In genomic region chr14:81450100-81450531, GRCh38 we compare ENCODE assay signal across 9 cellular contexts. TPM values are rescaled to one million over a fixed set of nuclear protein-coding genes. Genes with fewer than 3 reads are reported as not detected.
DNase-seq lines count a peak whose midpoint lies in the region; ATAC-seq and TF ChIP-seq lines count a peak whose summit lies in the region.
"Had no signal": no experiment of that assay in that cellular context is flagged by ENCODE, and none has a peak within 500 bp of the region (broad histone marks: within the 10 kb centered on the region; RNA-seq: fewer than 3 reads in every experiment).

No MANE protein-coding gene starts in this region.

- H3K27ac ChIP-seq in upper lobe of right lung: no peak overlapping the region

- H3K4me1 ChIP-seq in upper lobe of right lung: peaks cover 12% of the 10 kb centered on the region

- no peak for TF ChIP-seq CTCF in upper lobe of right lung (IDR thresholded peaks at IDR 0.05)

- H3K4me3 ChIP-seq in upper lobe of right lung: no peak overlapping the region

- DNase-seq in NCI-H1417 treated with DMSO at 0.1 percent for 48 hours (lab: John Stamatoyannopoulos, UW) (peak; percentile 28), SHP77 treated with DMSO at 0.1 percent for 48 hours (lab: John Stamatoyannopoulos, UW) (peak; percentile 73), iPS-NIHi11 (ENCODE audit: low spot score) (peak; percentile 20), upper lobe of right lung (no peak), cerebellar nuclear complex (lab: John Stamatoyannopoulos, UW) (no peak)
- no peak for DNase-seq in stimulated activated CD4-positive, alpha-beta T cell treated with anti-CD3 and anti-CD28 coated beads, Interleukin-2, amount 100 ng/mL, for 48 hours
- DNase-seq: central memory CD4-positive, alpha-beta T cell; NCI-H748 treated with DMSO at 0.1 percent for 48 hours had no signal

- peak; percentile 53 for ATAC-seq in upper lobe of right lung
- ATAC-seq in HG03108 (IDR thresholded peaks at IDR 0.05; ENCODE audit: unreplicated experiment): no peak

- no peaks in the 10 kb centered on the region for H3K9me3 ChIP-seq in upper lobe of right lung

- no peaks in the 10 kb centered on the region for H3K27me3 ChIP-seq in upper lobe of right lung

- intact Hi-C loops in upper lobe of right lung (cut with DNase I): loop anchor here (10.0 kb wide), 1 partner anchor 175 kb away; no protein-coding TSS in a partner anchor

- no peaks in the 10 kb centered on the region for H3K36me3 ChIP-seq in upper lobe of right lung

RNA-seq across cellular contexts. Expression of gene STON2, which starts 50.0 kb away (rescaled TPM):
- 47.7 TPM for total RNA-seq in upper lobe of right lung

Comparison
In these comparisons a context has a peak if more than half of its experiments do, and no peak if none do; other contexts are left out.
1. DNase-seq: peak in NCI-H1417 treated with DMSO at 0.1 percent for 48 hours (single experiment), SHP77 treated with DMSO at 0.1 percent for 48 hours (single experiment) and iPS-NIHi11 (single experiment); none in upper lobe of right lung (single experiment), cerebellar nuclear complex (0 of 2) and stimulated activated CD4-positive, alpha-beta T cell treated with anti-CD3 and anti-CD28 coated beads, Interleukin-2, amount 100 ng/mL, for 48 hours (0 of 2).